In the genomic region with DNA sequence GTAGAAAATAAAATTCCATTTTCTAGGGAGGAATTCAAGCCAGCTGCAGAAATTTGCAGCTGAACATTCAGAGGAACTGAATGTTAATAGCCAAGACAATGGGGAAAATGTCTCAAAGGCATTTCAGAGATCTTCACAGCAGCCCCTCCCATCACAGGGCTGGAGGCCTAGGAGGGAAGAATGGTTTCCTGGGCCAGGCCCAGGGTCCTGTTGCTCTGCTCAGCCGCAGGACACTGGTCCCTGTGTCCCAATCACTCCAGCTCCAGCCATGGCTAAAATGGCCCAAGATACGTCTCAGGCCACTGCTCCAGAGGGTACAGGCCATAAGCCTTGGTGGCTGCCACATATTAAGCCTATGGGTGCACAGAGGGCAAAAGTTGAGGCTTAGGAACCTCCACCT, we compare ENCODE assay signal across 11 cellular contexts.
"Had no signal": no experiment of that assay in that cellular context is flagged by ENCODE, and none has a peak within 500 bp of the region (broad histone marks: within the 10 kb centered on the region; RNA-seq: fewer than 3 reads in every experiment).

No MANE protein-coding gene starts in this region.

- ATAC-seq: GM23338, HCT116 had no signal

- H3K4me2 ChIP-seq: GM23338 had no signal

- DNase-seq: GM23248, GOT3, H7, H9, HCEC 1CT, HFFc6 had no signal

- H3K4me1 ChIP-seq: HAP-1 had no signal

- H3K27ac ChIP-seq: GM23248 had no signal

- H3K9me3 ChIP-seq: HAP-1 had no signal

- H3K36me3 ChIP-seq: HAP-1 had no signal

- H2AFZ ChIP-seq: GM23248, GM23338 had no signal

- FAIRE-seq: H1, H54 had no signal

- H3K4me3 ChIP-seq: GM23248, GM23338, HAP-1 had no signal

- H3K9ac ChIP-seq: GM23248 had no signal
